In the genomic region with DNA sequence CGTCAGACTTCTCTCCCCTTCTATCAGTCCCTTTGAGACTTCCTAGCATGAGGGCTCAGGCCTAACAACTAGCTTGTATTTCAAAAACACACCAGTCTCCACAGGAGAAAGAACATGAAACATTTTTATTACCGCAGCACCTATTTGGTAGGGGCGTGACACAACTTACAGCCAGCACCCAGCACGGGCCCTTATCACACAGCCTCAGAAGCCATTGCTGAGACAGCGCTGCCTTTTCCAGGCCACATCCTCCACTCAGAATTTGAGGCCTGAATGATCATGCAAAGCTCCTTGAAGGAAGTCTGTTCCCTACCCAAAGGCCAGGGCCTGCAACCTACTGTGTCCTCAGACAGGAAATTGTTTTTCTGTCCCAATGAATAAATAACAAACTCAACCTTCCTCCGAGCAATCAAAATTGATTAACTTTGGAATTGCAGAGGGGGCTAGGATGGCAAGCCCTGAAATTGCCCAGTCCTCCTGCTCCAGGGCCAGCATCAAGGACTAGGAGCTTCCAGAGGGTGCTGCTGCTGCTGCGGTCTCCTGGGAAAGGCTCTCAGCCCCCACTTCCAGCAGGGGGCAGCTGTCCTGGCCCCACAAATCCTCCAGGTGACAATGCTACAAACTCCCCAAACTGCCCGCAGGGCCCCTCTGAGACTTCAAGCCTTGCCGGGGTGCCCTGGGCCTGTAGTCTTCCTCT, we compare ENCODE assay signal across 13 cellular contexts.
DNase-seq lines count a peak whose midpoint lies in the region; ATAC-seq, FAIRE-seq and TF ChIP-seq lines count a peak whose summit lies in the region.
"Had no signal": no experiment of that assay in that cellular context is flagged by ENCODE, and none has a peak within 500 bp of the region (broad histone marks: within the 10 kb centered on the region; RNA-seq: fewer than 3 reads in every experiment).

No MANE protein-coding gene starts in this region.

- H3K79me2 ChIP-seq in H1 (ENCODE audit: control insufficient read depth in 1 of 2, insufficient read depth in 2 of 2, low read length in 2 of 2) = no peaks in the 10 kb centered on the region

- H2BK120ac ChIP-seq in H1 (replicated peaks; ENCODE audit: low read depth, low read length) = no peak overlapping the region
- no peak overlapping the region for H2BK120ac ChIP-seq in neuronal stem cell (ENCODE audit: low read depth, low read length)

- no peak for FAIRE-seq in H1 (lab: Jason Lieb, UNC)

- DNase-seq in ELR (ENCODE audit: low read depth) (peak; percentile 6), H1 (ENCODE audit: low read depth in 1 of 2, low spot score in 2 of 2) (peak; percentile 25 to 66), neuronal stem cell (ENCODE audit: low spot score) (no peak), T-helper 17 cell (no peak), 8988T (no peak)
- peak; percentile 10 for DNase-seq in Jurkat, Clone E6-1 (ENCODE audit: low read depth, low spot score)
- DNase-seq in activated naive CD8-positive, alpha-beta T cell treated with anti-CD3 and anti-CD28 coated beads for 36 hours = no peak
- DNase-seq: heart right ventricle; NCI-H1092; stimulated activated CD4-positive, alpha-beta T cell treated with anti-CD3 and anti-CD28 coated beads, Interleukin-1b, Interleukin-23, amount 100 ng/mL, for 48 hours had no signal

- H3K36me3 ChIP-seq in H1 (ENCODE audit: control insufficient read depth in 2 of 4, insufficient read depth in 4 of 4, low read length in 3 of 4) (no peaks in the 10 kb centered on the region), neuronal stem cell (replicated peaks in 1 of 2; ENCODE audit: control insufficient read depth in 2 of 2, insufficient read depth in 2 of 2, low read length in 2 of 2) (no peaks in the 10 kb centered on the region)
- H3K36me3 ChIP-seq: heart right ventricle, thoracic aorta had no signal

- H3K14ac ChIP-seq in H1 (ENCODE audit: insufficient read length) = no peak overlapping the region
- H3K14ac ChIP-seq in neuronal stem cell (ENCODE audit: low read length) = no peak overlapping the region

- no peak for TF ChIP-seq EP300 in H1 (IDR thresholded peaks at IDR 0.05; ENCODE audit: borderline replicate concordance in 1 of 2, low read depth in 2 of 2, low read length in 2 of 2)

- CTCF ChIA-PET in H1 (lab: Charles Lee; ENCODE audit: partially characterized antibody) = interaction anchor here (0.6 to 3.0 kb wide), 13 partner anchors 9 to 414 kb away, joined by 3 to 11 read pairs (median 4); partner anchors contain the start of gene ABCB10

- 0 out of 2 replicates have a peak overlapping the region, but pooled peaks have one; percentile 53 for H2BK20ac ChIP-seq in H1 (ENCODE audit: low read length)

- H3K27me3 ChIP-seq in H1 (replicated peaks in 1 of 4; ENCODE audit: control insufficient read depth in 3 of 4, extremely low read depth in 1 of 4, insufficient read depth in 3 of 4, low read length in 3 of 4) (no peaks in the 10 kb centered on the region), neuronal stem cell (ENCODE audit: control insufficient read depth in 3 of 3, insufficient read depth in 3 of 3, low read depth in 1 of 3, low read length in 3 of 3) (no peaks in the 10 kb centered on the region)

- H3K18ac ChIP-seq in H1 (ENCODE audit: extremely low read depth, low read length) (no peak overlapping the region), neuronal stem cell (ENCODE audit: low read length) (peak overlapping the region; percentile 7)

- H4K8ac ChIP-seq in H1 (ENCODE audit: extremely low read depth, insufficient read depth, low read length) = no peak overlapping the region; the same call in 1 of the 2 replicates
- no peak overlapping the region for H4K8ac ChIP-seq in neuronal stem cell (ENCODE audit: low read depth, low read length)

- H3K4me2 ChIP-seq in H1 (ENCODE audit: insufficient read depth in 1 of 2, low read depth in 2 of 2, low read length in 2 of 2) (no peak overlapping the region), neuronal stem cell (ENCODE audit: insufficient read depth, low read length, poor library complexity, severe bottlenecking) (no peak overlapping the region)

- 84% methylated on average over 9 of the region's 9 CpGs; no CpG with 5 or more reads in 1 of the 2 experiments for WGBS in H1 (ENCODE audit: extremely low coverage in 1 of 2, insufficient coverage in 1 of 2, insufficient read length in 1 of 2, insufficient replicate concordance in 2 of 2, low coverage in 1 of 2, low lambda C conversion rate in 2 of 2, missing lambda C conversion rate in 1 of 2), 2 experiments
- WGBS in neuronal stem cell (ENCODE audit: extremely low coverage in 2 of 2, insufficient read length in 2 of 2, insufficient replicate concordance in 1 of 2), 2 donors = no CpG with 5 or more reads among the region's 9 CpGs

- no peak overlapping the region for H3K9ac ChIP-seq in H1 (replicated peaks in 1 of 4; ENCODE audit: extremely low read depth in 1 of 4, low read depth in 3 of 4, low read length in 3 of 4)
- no peak overlapping the region for H3K9ac ChIP-seq in neuronal stem cell (ENCODE audit: low read depth, low read length, poor library complexity)

- TF ChIP-seq POLR2A in H1 (IDR thresholded peaks at IDR 0.05; ENCODE audit: control extremely low read depth in 1 of 2, low read depth in 2 of 2, low read length in 2 of 2) = no peak

- H2AK5ac ChIP-seq in H1 (ENCODE audit: low read depth, low read length) = no peak overlapping the region
- no peak overlapping the region for H2AK5ac ChIP-seq in neuronal stem cell (ENCODE audit: low read depth, low read length)

- H2AFZ ChIP-seq in H1 (ENCODE audit: low read length) (peak overlapping the region; percentile 88), neuronal stem cell (ENCODE audit: low read length) (no peak overlapping the region)

- H3K27ac ChIP-seq in H1 (ENCODE audit: low read depth, low read length) = no peak overlapping the region
- no peak overlapping the region for H3K27ac ChIP-seq in neuronal stem cell (replicated peaks; ENCODE audit: low read length)
- H3K27ac ChIP-seq: heart right ventricle, thoracic aorta had no signal

- H3K23ac ChIP-seq in H1 (ENCODE audit: insufficient read length) (no peak overlapping the region), neuronal stem cell (ENCODE audit: low read depth, low read length, poor library complexity) (no peak overlapping the region)

- peaks cover 12% of the 10 kb centered on the region for H3K9me3 Mint-ChIP-seq in activated naive CD8-positive, alpha-beta T cell treated with anti-CD3 and anti-CD28 coated beads for 36 hours

- peaks cover 7 to 8% of the 10 kb centered on the region in 2 experiments for H3K9me3 ChIP-seq in H1 (ENCODE audit: insufficient read depth in 2 of 2, low read depth in 1 of 2, low read length in 1 of 2)
- H3K9me3 ChIP-seq in neuronal stem cell (replicated peaks in 1 of 2; ENCODE audit: control insufficient read depth in 2 of 2, insufficient read depth in 1 of 2, low read depth in 1 of 2, low read length in 2 of 2) = peaks cover 2% of the 10 kb centered on the region in 2 donors
- no peaks in the 10 kb centered on the region for H3K9me3 ChIP-seq in T-helper 17 cell (ENCODE audit: control insufficient read depth, low read length, poor library complexity, severe bottlenecking)
- H3K9me3 ChIP-seq: thoracic aorta had no signal

- POLR2A ChIA-PET in H1 (lab: Charles Lee; ENCODE audit: partially characterized antibody) = interaction anchor here (0.9 to 1.2 kb wide), 2 partner anchors 8 to 10 kb away, joined by 3 read pairs; no protein-coding TSS in a partner anchor

- peak; percentile 63 to 73 for TF ChIP-seq RAD21 in H1 (IDR thresholded peaks at IDR 0.05 in 1 of 2, conservative IDR thresholded peaks at IDR 0.05 in 1 of 2; ENCODE audit: low read depth in 2 of 2, low read length in 2 of 2)

- peak overlapping the region; percentile 45; the same call in 1 of the 2 replicates for H2BK12ac ChIP-seq in H1 (ENCODE audit: low read depth, low read length)
- H2BK12ac ChIP-seq in neuronal stem cell (ENCODE audit: low read length) = no peak overlapping the region

- H3K4ac ChIP-seq in H1 (replicated peaks; ENCODE audit: insufficient read length, low read depth, low read length) (no peak overlapping the region), neuronal stem cell (ENCODE audit: low read length) (no peak overlapping the region)

- H3K27me3 Mint-ChIP-seq in T-helper 17 cell = peaks cover 6% of the 10 kb centered on the region
- H3K27me3 Mint-ChIP-seq in activated naive CD8-positive, alpha-beta T cell treated with anti-CD3 and anti-CD28 coated beads for 36 hours = no peaks in the 10 kb centered on the region

- peak overlapping the region; percentile 67; the same call in 1 of the 2 replicates for H2BK5ac ChIP-seq in H1 (ENCODE audit: low read depth, low read length)
- H2BK5ac ChIP-seq in neuronal stem cell (ENCODE audit: low read length) = no peak overlapping the region

- H3K4me1 ChIP-seq in H1 (replicated peaks in 1 of 4; ENCODE audit: control insufficient read depth in 3 of 4, insufficient read depth in 4 of 4, low read length in 3 of 4) (no peaks in the 10 kb centered on the region), neuronal stem cell (ENCODE audit: control insufficient read depth in 2 of 2, insufficient read depth in 1 of 2, low read depth in 1 of 2, low read length in 2 of 2) (no peaks in the 10 kb centered on the region)
- H3K4me1 ChIP-seq: heart right ventricle had no signal

- TF ChIP-seq CTCF in H1 (IDR thresholded peaks at IDR 0.05; ENCODE audit: control extremely low read depth in 1 of 3, insufficient read depth in 1 of 3, low read depth in 1 of 3, low read length in 3 of 3) = peak; percentile 77 to 82 (median 78)

- H3K36me3 Mint-ChIP-seq in T-helper 17 cell (ENCODE audit: low read depth) = peaks cover 2% of the 10 kb centered on the region
- no peaks in the 10 kb centered on the region for H3K36me3 Mint-ChIP-seq in activated naive CD8-positive, alpha-beta T cell treated with anti-CD3 and anti-CD28 coated beads for 36 hours

- H3K4me1 Mint-ChIP-seq in T-helper 17 cell = no peaks in the 10 kb centered on the region
- H3K4me1 Mint-ChIP-seq in activated naive CD8-positive, alpha-beta T cell treated with anti-CD3 and anti-CD28 coated beads for 36 hours = no peaks in the 10 kb centered on the region
- H3K4me1 Mint-ChIP-seq: nephron had no signal

- no peaks in the 10 kb centered on the region for H3K79me1 ChIP-seq in H1 (ENCODE audit: low read depth, low read length)
- no peaks in the 10 kb centered on the region for H3K79me1 ChIP-seq in neuronal stem cell (ENCODE audit: low read depth, low read length)

- no peak overlapping the region for H3K27ac Mint-ChIP-seq in T-helper 17 cell
- no peak overlapping the region for H3K27ac Mint-ChIP-seq in activated naive CD8-positive, alpha-beta T cell treated with anti-CD3 and anti-CD28 coated beads for 36 hours
- H3K27ac Mint-ChIP-seq: nephron had no signal

- H3K23me2 ChIP-seq in H1 (ENCODE audit: low read depth, low read length) = peaks cover 9% of the 10 kb centered on the region; the same call in 1 of the 2 replicates

- H2BK15ac ChIP-seq in H1 (ENCODE audit: low read length) (no peak overlapping the region), neuronal stem cell (ENCODE audit: low read length) (no peak overlapping the region)

- no peak overlapping the region for H3K56ac ChIP-seq in H1 (replicated peaks; ENCODE audit: insufficient read length, low read depth, low read length)

- ATAC-seq in T-helper 17 cell (no peak), HG02885 (IDR thresholded peaks at IDR 0.05; ENCODE audit: poor library complexity, unreplicated experiment) (no peak)
- ATAC-seq: heart right ventricle had no signal

- H4K5ac ChIP-seq in H1 (ENCODE audit: insufficient read length, low read depth, low read length) = no peak overlapping the region

- H4K91ac ChIP-seq in H1 (replicated peaks; ENCODE audit: insufficient read length, low read length) (no peak overlapping the region), neuronal stem cell (ENCODE audit: low read depth, low read length, poor library complexity) (peak overlapping the region; percentile 38)

- no peak overlapping the region for H3K4me3 ChIP-seq in Jurkat, Clone E6-1 (ENCODE audit: low read length)
- H3K4me3 ChIP-seq in H1 (ENCODE audit: extremely low read depth in 1 of 4, insufficient read depth in 2 of 4, low read depth in 3 of 4, low read length in 4 of 4) = no peak overlapping the region
- H3K4me3 ChIP-seq in neuronal stem cell (ENCODE audit: low read length in 2 of 2) = no peak overlapping the region
- H3K4me3 ChIP-seq: heart right ventricle, thoracic aorta had no signal

- no peak overlapping the region for H3K4me3 Mint-ChIP-seq in T-helper 17 cell
- no peak overlapping the region for H3K4me3 Mint-ChIP-seq in activated naive CD8-positive, alpha-beta T cell treated with anti-CD3 and anti-CD28 coated beads for 36 hours
- H3K4me3 Mint-ChIP-seq: nephron had no signal

- peaks cover 0 to 5% of the 10 kb centered on the region in 2 experiments for H4K20me1 ChIP-seq in H1 (replicated peaks in 1 of 2; ENCODE audit: control insufficient read depth in 1 of 2, insufficient read depth in 2 of 2, low read length in 2 of 2)

Comparison
In these comparisons a context has a peak if more than half of its experiments do, and no peak if none do; other contexts are left out.
1. DNase-seq: peak in ELR (single experiment), Jurkat, Clone E6-1 (single experiment) and H1 (2 of 2); none in neuronal stem cell (single experiment), T-helper 17 cell (0 of 3), 8988T (single experiment) and activated naive CD8-positive, alpha-beta T cell treated with anti-CD3 and anti-CD28 coated beads for 36 hours (single experiment).